In the genomic region with DNA sequence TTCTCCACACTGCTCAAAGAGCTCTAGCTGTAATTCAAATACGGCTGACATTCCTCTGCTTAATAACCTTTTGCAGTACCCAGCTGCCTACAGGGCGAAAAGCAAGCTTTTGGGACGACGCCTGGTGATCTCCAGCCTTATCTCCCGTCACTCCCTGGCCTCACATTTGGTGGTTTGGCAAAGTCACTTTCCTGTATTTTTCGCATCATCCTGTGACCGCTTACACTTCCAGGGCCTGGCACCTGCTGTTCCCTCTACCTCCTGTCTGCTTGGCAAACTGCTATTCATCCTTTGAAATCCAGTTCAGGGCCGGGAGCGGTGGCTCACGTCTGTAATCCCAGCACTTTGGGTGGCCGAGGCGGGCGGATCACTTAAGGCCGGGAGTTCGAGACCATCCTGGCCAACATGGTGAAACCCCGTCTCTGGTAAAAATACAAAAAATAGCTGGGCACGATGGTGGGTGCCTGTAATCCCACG, we compare ENCODE assay signal across 8 cellular contexts. TPM values are rescaled to one million over a fixed set of nuclear protein-coding genes. Genes with fewer than 3 reads are reported as not detected.
DNase-seq lines count a peak whose midpoint lies in the region; ATAC-seq and TF ChIP-seq lines count a peak whose summit lies in the region.

No MANE protein-coding gene starts in this region.

- CTCF ChIA-PET in MCF 10A (lab: Yijun Ruan, JAX) = interaction anchor here (0.6 to 1.5 kb wide), 9 partner anchors 9 to 1223 kb away, joined by 3 to 4 read pairs (median 3); no protein-coding TSS in a partner anchor

- no peak for TF ChIP-seq POLR2A in transverse colon (IDR thresholded peaks at IDR 0.05)

- peaks cover 6% of the 10 kb centered on the region for H3K4me1 Mint-ChIP-seq in stimulated activated naive CD8-positive, alpha-beta T cell treated with anti-CD3 and anti-CD28 coated beads, Interleukin-15, Interleukin-2, amounts not matched to agents 100 ng/mL and 50 ng/mL, for 24 hours (ENCODE audit: low read depth)
- peaks cover 8% of the 10 kb centered on the region for H3K4me1 Mint-ChIP-seq in MCF 10A (ENCODE audit: insufficient read depth, unreplicated experiment)

- peak overlapping the region in 1 of 2 donors; percentile 41 for H3K9ac ChIP-seq in liver (ENCODE audit: low read depth in 1 of 2, low read length in 2 of 2)

- no peak for TF ChIP-seq EP300 in transverse colon (IDR thresholded peaks at IDR 0.05; ENCODE audit: low read depth)

- POLR2A ChIA-PET in MCF 10A (lab: Yijun Ruan, JAX) = interaction anchor here (0.6 to 1.8 kb wide), 6 partner anchors 11 to 417 kb away, joined by 3 to 14 read pairs (median 3); partner anchors contain the start of genes INPP5K and YWHAE

- intact Hi-C loops in MCF 10A (cut with micrococcal nuclease) (no loop called here), transverse colon (cut with DNase I; ENCODE audit: low total_unique reads) (no loop called here)

- TF ChIP-seq CTCF in MCF 10A (IDR thresholded peaks at IDR 0.05; ENCODE audit: unreplicated experiment) (no peak), liver (IDR thresholded peaks at IDR 0.05; ENCODE audit: low read depth, low read length, missing input control) (no peak), transverse colon (IDR thresholded peaks at IDR 0.05) (no peak)

- TF ChIP-seq RAD21 in liver (IDR thresholded peaks at IDR 0.05) = no peak

- H3K27ac Mint-ChIP-seq in stimulated activated naive CD8-positive, alpha-beta T cell treated with anti-CD3 and anti-CD28 coated beads, Interleukin-15, Interleukin-2, amounts not matched to agents 100 ng/mL and 50 ng/mL, for 24 hours = peak overlapping the region; percentile 32
- peak overlapping the region; percentile 57 for H3K27ac Mint-ChIP-seq in MCF 10A (ENCODE audit: low read depth, unreplicated experiment)

- peaks cover 20% of the 10 kb centered on the region for H3K27me3 Mint-ChIP-seq in stimulated activated naive CD8-positive, alpha-beta T cell treated with anti-CD3 and anti-CD28 coated beads, Interleukin-15, Interleukin-2, amounts not matched to agents 100 ng/mL and 50 ng/mL, for 24 hours
- no peaks in the 10 kb centered on the region for H3K27me3 Mint-ChIP-seq in MCF 10A (ENCODE audit: insufficient read depth, unreplicated experiment)

- H3K36me3 ChIP-seq in liver (ENCODE audit: control insufficient read depth in 4 of 4, insufficient read depth in 3 of 4, low read depth in 1 of 4, low read length in 3 of 4) = no peaks in the 10 kb centered on the region
- no peaks in the 10 kb centered on the region for H3K36me3 ChIP-seq in transverse colon

- peaks cover 0 to 2% (median 0%) of the 10 kb centered on the region in 4 donors for H3K27me3 ChIP-seq in liver (ENCODE audit: control insufficient read depth in 4 of 4, insufficient read depth in 4 of 4, low read length in 3 of 4)
- H3K27me3 ChIP-seq in transverse colon = peaks cover 36% of the 10 kb centered on the region

- H3K27ac ChIP-seq in liver (ENCODE audit: low read depth in 1 of 2, low read length in 2 of 2) (peak overlapping the region; percentile 73 to 77), transverse colon (peak overlapping the region; percentile 89 to 93 (median 92))

- ATAC-seq in stimulated activated naive CD8-positive, alpha-beta T cell treated with anti-CD3 and anti-CD28 coated beads, Interleukin-15, Interleukin-2, amounts not matched to agents 100 U/mL and 50 U/mL, for 24 hours = no peak
- no peak for ATAC-seq in GM18498 (IDR thresholded peaks at IDR 0.05; ENCODE audit: unreplicated experiment)

- H3K9me3 Mint-ChIP-seq in stimulated activated naive CD8-positive, alpha-beta T cell treated with anti-CD3 and anti-CD28 coated beads, Interleukin-15, Interleukin-2, amounts not matched to agents 100 ng/mL and 50 ng/mL, for 24 hours = no peaks in the 10 kb centered on the region
- H3K9me3 Mint-ChIP-seq in MCF 10A (ENCODE audit: unreplicated experiment) = no peaks in the 10 kb centered on the region

- H3K36me3 Mint-ChIP-seq in stimulated activated naive CD8-positive, alpha-beta T cell treated with anti-CD3 and anti-CD28 coated beads, Interleukin-15, Interleukin-2, amounts not matched to agents 100 ng/mL and 50 ng/mL, for 24 hours (ENCODE audit: low read depth) = no peaks in the 10 kb centered on the region
- H3K36me3 Mint-ChIP-seq in MCF 10A (ENCODE audit: insufficient read depth, unreplicated experiment) = no peaks in the 10 kb centered on the region

- H3K4me3 Mint-ChIP-seq in stimulated activated naive CD8-positive, alpha-beta T cell treated with anti-CD3 and anti-CD28 coated beads, Interleukin-15, Interleukin-2, amounts not matched to agents 100 ng/mL and 50 ng/mL, for 24 hours = peak overlapping the region; percentile 78
- H3K4me3 Mint-ChIP-seq in MCF 10A (ENCODE audit: unreplicated experiment) = peak overlapping the region; percentile 87

- peak overlapping the region; percentile 80 to 90 (median 88) for H3K4me3 ChIP-seq in liver (ENCODE audit: low read depth in 1 of 3, low read length in 3 of 3)
- peak overlapping the region; percentile 58 to 85 (median 74) for H3K4me3 ChIP-seq in transverse colon

- WGBS in liver = 27% methylated on average over 18 of the region's 18 CpGs
- 9 to 20% methylated on average over 1 to 18 of the region's 18 CpGs for WGBS in transverse colon (ENCODE audit: low coverage in 1 of 2), 2 donors

- no TSS peak for BruUV-seq in MCF 10A (replicated peaks; lab: Mats Ljungman, UMichigan)

- H3K4me1 ChIP-seq in liver (ENCODE audit: control insufficient read depth in 4 of 4, insufficient read depth in 4 of 4, low read length in 3 of 4) (peaks cover 2 to 17% (median 6%) of the 10 kb centered on the region in 4 donors), transverse colon (peaks cover 0 to 19% (median 15%) of the 10 kb centered on the region in 4 donors)

- H3K9me3 ChIP-seq in liver (ENCODE audit: control insufficient read depth in 4 of 4, low read length in 3 of 4) (no peaks in the 10 kb centered on the region), transverse colon (no peaks in the 10 kb centered on the region)

- DNase-seq in stimulated activated naive CD8-positive, alpha-beta T cell treated with anti-CD3 and anti-CD28 coated beads, Interleukin-15, Interleukin-2, amounts not matched to agents 100 U/mL and 50 U/mL, for 24 hours = no peak
- DNase-seq in MCF 10A (ENCODE audit: unreplicated experiment) (no peak), transverse colon (no peak), pons (ENCODE audit: low spot score) (no peak), cortex of kidney (lab: John Stamatoyannopoulos, UW) (no peak)

- in situ Hi-C loops in transverse colon (cut with MboI; ENCODE audit: low pct_ligation_motif_present in 1 of 4, low pct_unique_long_range_greater_than_20kb in 1 of 4, low sequenced_read_pairs in 3 of 4) = loop anchor here in 2 of 4 donors (25.0 kb wide), 1 partner anchor 245 kb away; the partner anchor contains the start of gene INPP5K (in 2 of the 2)

TF ChIP-seq in liver, 16 proteins besides CTCF, POLR2A, EP300 and RAD21:
- TF ChIP-seq SP1 (IDR thresholded peaks at IDR 0.05) (no peak), RXRA (IDR thresholded peaks at IDR 0.05) (no peak)

RNA-seq across cellular contexts. Expression of gene BHLHA9, which starts 2.7 kb away (rescaled TPM):
- total RNA-seq in MCF 10A (2022) (not detected in 2 replicates), liver (not detected), transverse colon (not detected)
- under 1 TPM in 1 of 2 donors, not detected in 1; 0.08 TPM for polyA plus RNA-seq in liver

RNA-seq across cellular contexts. Expression of gene TRARG1, which starts 12.0 kb away (rescaled TPM):
- not detected in 2 replicates for total RNA-seq in MCF 10A (2022)
- total RNA-seq in liver = not detected
- under 1 TPM in 1 of 2 donors, not detected in 1; 0.01 TPM for polyA plus RNA-seq in liver
- 1 to 10 TPM in 2 of 4 donors, under 1 TPM in 1, not detected in 1; 0.27 to 2.2 (median 1.9) TPM for total RNA-seq in transverse colon
